17 cellular contexts compared by ENCODE assay signal in genomic region chr15:84699538-84700191, GRCh38. TPM values are rescaled to one million over a fixed set of nuclear protein-coding genes. Genes with fewer than 3 reads are reported as not detected.
DNase-seq lines count a peak whose midpoint lies in the region; TF ChIP-seq lines count a peak whose summit lies in the region.
"Had no signal": no experiment of that assay in that cellular context is flagged by ENCODE, and none has a peak within 500 bp of the region (broad histone marks: within the 10 kb centered on the region; RNA-seq: fewer than 3 reads in every experiment).

No MANE protein-coding gene starts in this region.

- H3K9me3 ChIP-seq in HEK293 (ENCODE audit: control insufficient read depth, insufficient read depth, low read depth, low read length), result no peaks in the 10 kb centered on the region
- no peaks in the 10 kb centered on the region for H3K9me3 ChIP-seq in trophoblast cell (ENCODE audit: insufficient read depth, low read depth, low read length)
- H3K9me3 ChIP-seq: breast epithelium, MG63 had no signal

- TF ChIP-seq CTCF in HEK293 (tag by site-specific recombination; IDR thresholded peaks at IDR 0.05), result no peak
- no peak for TF ChIP-seq CTCF in GM20000 (IDR thresholded peaks at IDR 0.05; ENCODE audit: extremely low read depth, missing control alignments)

- H4K12ac ChIP-seq in trophoblast cell (ENCODE audit: low read depth, low read length), result no peak overlapping the region

- CTCF ChIA-PET in HEK293 (lab: Yijun Ruan, JAX), result interaction anchor here (0.7 to 1.2 kb wide), 2 partner anchors 14 to 41 kb away, joined by 3 to 5 read pairs; no protein-coding TSS in a partner anchor

- peak overlapping the region; percentile 66 for H3K27ac Mint-ChIP-seq in activated naive CD4-positive, alpha-beta T cell treated with anti-CD3 and anti-CD28 coated beads, Interleukin-2, amount 50 U/mL, for 24 hours
- H3K27ac Mint-ChIP-seq in activated naive CD8-positive, alpha-beta T cell, result peak overlapping the region; percentile 82

- no peak overlapping the region for H2AFZ ChIP-seq in trophoblast cell (ENCODE audit: insufficient read depth, low read length, poor library complexity)

- H3K4me1 Mint-ChIP-seq in activated naive CD4-positive, alpha-beta T cell treated with anti-CD3 and anti-CD28 coated beads, Interleukin-2, amount 50 U/mL, for 24 hours, result peaks cover 76% of the 10 kb centered on the region
- H3K4me1 Mint-ChIP-seq in activated naive CD8-positive, alpha-beta T cell (ENCODE audit: low read depth), result peaks cover 64% of the 10 kb centered on the region

- POLR2A ChIA-PET in HEK293 (lab: Yijun Ruan, JAX), result no interaction called here

- H3K4ac ChIP-seq in trophoblast cell (ENCODE audit: low read depth, low read length), result peak overlapping the region; percentile 58

- peaks cover 1% of the 10 kb centered on the region for H3K36me3 Mint-ChIP-seq in activated naive CD4-positive, alpha-beta T cell treated with anti-CD3 and anti-CD28 coated beads, Interleukin-2, amount 50 U/mL, for 24 hours
- H3K36me3 Mint-ChIP-seq in activated naive CD8-positive, alpha-beta T cell, result peaks cover 8% of the 10 kb centered on the region

- H4K8ac ChIP-seq in trophoblast cell (ENCODE audit: low read depth, low read length), result no peak overlapping the region

- H3K4me3 ChIP-seq in HEK293 (ENCODE audit: low read depth, low read length) (no peak overlapping the region), trophoblast cell (ENCODE audit: low read depth, low read length) (no peak overlapping the region)
- H3K4me3 ChIP-seq: breast epithelium, MG63 had no signal

- H3K4me2 ChIP-seq in trophoblast cell (ENCODE audit: low read length), result no peak overlapping the region

- H2BK12ac ChIP-seq in trophoblast cell (ENCODE audit: low read length), result peak overlapping the region; percentile 13

- no peaks in the 10 kb centered on the region for H3K27me3 Mint-ChIP-seq in activated naive CD4-positive, alpha-beta T cell treated with anti-CD3 and anti-CD28 coated beads, Interleukin-2, amount 50 U/mL, for 24 hours
- no peaks in the 10 kb centered on the region for H3K27me3 Mint-ChIP-seq in activated naive CD8-positive, alpha-beta T cell

- H3K9ac ChIP-seq in trophoblast cell (ENCODE audit: low read length), result no peak overlapping the region

- no peaks in the 10 kb centered on the region for H3K79me1 ChIP-seq in trophoblast cell (ENCODE audit: low read length)

- no peak overlapping the region for H3K14ac ChIP-seq in trophoblast cell (ENCODE audit: low read length)

- no CpG with 5 or more reads among the region's 8 CpGs for WGBS in trophoblast cell (ENCODE audit: extremely low coverage, insufficient coverage, insufficient read length)

- no peak overlapping the region for H3K27ac ChIP-seq in HEK293 (ENCODE audit: extremely low read depth, low read depth, low read length)
- no peak overlapping the region for H3K27ac ChIP-seq in trophoblast cell (ENCODE audit: low read depth, low read length)
- H3K27ac ChIP-seq: breast epithelium had no signal

- H3K18ac ChIP-seq in trophoblast cell (ENCODE audit: low read length), result no peak overlapping the region

- no peaks in the 10 kb centered on the region for H3K27me3 ChIP-seq in trophoblast cell (ENCODE audit: insufficient read depth, low read length)
- H3K27me3 ChIP-seq: breast epithelium, MG63 had no signal

- H3K9me3 Mint-ChIP-seq in activated naive CD4-positive, alpha-beta T cell treated with anti-CD3 and anti-CD28 coated beads, Interleukin-2, amount 50 U/mL, for 24 hours, result no peaks in the 10 kb centered on the region
- H3K9me3 Mint-ChIP-seq in activated naive CD8-positive, alpha-beta T cell (ENCODE audit: low read depth), result no peaks in the 10 kb centered on the region

- no peak overlapping the region for H2BK120ac ChIP-seq in trophoblast cell (ENCODE audit: insufficient read depth, low read length, poor library complexity)

- H4K91ac ChIP-seq in trophoblast cell (ENCODE audit: low read depth, low read length), result no peak overlapping the region

- no peak overlapping the region for H3K4me3 Mint-ChIP-seq in activated naive CD4-positive, alpha-beta T cell treated with anti-CD3 and anti-CD28 coated beads, Interleukin-2, amount 50 U/mL, for 24 hours
- H3K4me3 Mint-ChIP-seq in activated naive CD8-positive, alpha-beta T cell, result peak overlapping the region; percentile 1

- H3K79me2 ChIP-seq in trophoblast cell (ENCODE audit: control insufficient read depth, insufficient read depth, low read length, poor library complexity), result peaks cover 14% of the 10 kb centered on the region

- no peak overlapping the region for H2AK5ac ChIP-seq in trophoblast cell (ENCODE audit: low read length)

- H2BK5ac ChIP-seq in trophoblast cell (ENCODE audit: low read depth, low read length, poor library complexity), result no peak overlapping the region

- H3K36me3 ChIP-seq in HEK293 (ENCODE audit: control insufficient read depth in 2 of 2, insufficient read depth in 1 of 2, low read length in 2 of 2) (peaks cover 0 to 14% of the 10 kb centered on the region in 2 experiments; a peak in 2 of 3 replicates), trophoblast cell (ENCODE audit: control insufficient read depth in 1 of 2, insufficient read depth in 2 of 2, low read length in 2 of 2) (peaks cover 0 to 2% of the 10 kb centered on the region in 2 experiments)
- H3K36me3 ChIP-seq: breast epithelium had no signal

- DNase-seq in activated naive CD4-positive, alpha-beta T cell treated with Interleukin-2 at 50 U/mL for 16 hours, result no peak
- DNase-seq in trophoblast cell (no peak), RKO (ENCODE audit: low spot score) (no peak), DMS53 treated with DMSO at 0.1 percent for 48 hours (lab: John Stamatoyannopoulos, UW; ENCODE audit: unreplicated experiment) (no peak), GM20000 (ENCODE audit: low spot score) (no peak)
- DNase-seq: EL; IMR-90; left cardiac atrium; MG63; NCI-H187; NCI-H446; retina; stimulated activated CD4-positive, alpha-beta T cell treated with anti-CD3 and anti-CD28 coated beads, Interleukin-12 subunit alpha, Interleukin-12 subunit beta, amount 100 ng/mL, for 4 hours had no signal

- no peaks in the 10 kb centered on the region for H3K4me1 ChIP-seq in HEK293 (ENCODE audit: control insufficient read depth, insufficient read depth, low read length)
- H3K4me1 ChIP-seq in trophoblast cell (ENCODE audit: control insufficient read depth in 1 of 2, insufficient read depth in 2 of 2, low read length in 2 of 2), result no peaks in the 10 kb centered on the region

- no peak overlapping the region for H3K23ac ChIP-seq in trophoblast cell (ENCODE audit: low read length)

TF ChIP-seq in HEK293, 187 proteins besides CTCF, POLR2A, EP300 and RAD21:
- TF ChIP-seq ZNF184 (tag by site-specific recombination; IDR thresholded peaks at IDR 0.05), result no peak
- no peak for TF ChIP-seq ZNF624 (tag by site-specific recombination; IDR thresholded peaks at IDR 0.05)
- TF ChIP-seq OSR2 (tag by site-specific recombination; IDR thresholded peaks at IDR 0.05), result no peak
- peak; percentile 68; the same call in 1 of the 2 replicates for TF ChIP-seq ZNF121 (tag by site-specific recombination; IDR thresholded peaks at IDR 0.05)
- no peak for TF ChIP-seq ZNF48 (tag by site-specific recombination; IDR thresholded peaks at IDR 0.05)
- no peak for TF ChIP-seq PATZ1 (tag by site-specific recombination; IDR thresholded peaks at IDR 0.05)
- TF ChIP-seq, protein P1, sequence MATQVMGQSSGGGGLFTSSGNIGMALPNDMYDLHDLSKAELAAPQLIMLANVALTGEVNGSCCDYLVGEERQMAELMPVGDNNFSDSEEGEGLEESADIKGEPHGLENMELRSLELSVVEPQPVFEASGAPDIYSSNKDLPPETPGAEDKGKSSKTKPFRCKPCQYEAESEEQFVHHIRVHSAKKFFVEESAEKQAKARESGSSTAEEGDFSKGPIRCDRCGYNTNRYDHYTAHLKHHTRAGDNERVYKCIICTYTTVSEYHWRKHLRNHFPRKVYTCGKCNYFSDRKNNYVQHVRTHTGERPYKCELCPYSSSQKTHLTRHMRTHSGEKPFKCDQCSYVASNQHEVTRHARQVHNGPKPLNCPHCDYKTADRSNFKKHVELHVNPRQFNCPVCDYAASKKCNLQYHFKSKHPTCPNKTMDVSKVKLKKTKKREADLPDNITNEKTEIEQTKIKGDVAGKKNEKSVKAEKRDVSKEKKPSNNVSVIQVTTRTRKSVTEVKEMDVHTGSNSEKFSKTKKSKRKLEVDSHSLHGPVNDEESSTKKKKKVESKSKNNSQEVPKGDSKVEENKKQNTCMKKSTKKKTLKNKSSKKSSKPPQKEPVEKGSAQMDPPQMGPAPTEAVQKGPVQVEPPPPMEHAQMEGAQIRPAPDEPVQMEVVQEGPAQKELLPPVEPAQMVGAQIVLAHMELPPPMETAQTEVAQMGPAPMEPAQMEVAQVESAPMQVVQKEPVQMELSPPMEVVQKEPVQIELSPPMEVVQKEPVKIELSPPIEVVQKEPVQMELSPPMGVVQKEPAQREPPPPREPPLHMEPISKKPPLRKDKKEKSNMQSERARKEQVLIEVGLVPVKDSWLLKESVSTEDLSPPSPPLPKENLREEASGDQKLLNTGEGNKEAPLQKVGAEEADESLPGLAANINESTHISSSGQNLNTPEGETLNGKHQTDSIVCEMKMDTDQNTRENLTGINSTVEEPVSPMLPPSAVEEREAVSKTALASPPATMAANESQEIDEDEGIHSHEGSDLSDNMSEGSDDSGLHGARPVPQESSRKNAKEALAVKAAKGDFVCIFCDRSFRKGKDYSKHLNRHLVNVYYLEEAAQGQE (tag by site-specific recombination; IDR thresholded peaks at IDR 0.05), result no peak
- TF ChIP-seq ZNF266 (tag by site-specific recombination; IDR thresholded peaks at IDR 0.05; ENCODE audit: low read depth), result no peak

RNA-seq across cellular contexts. Expression of gene SEC11A, which starts 16.3 kb away (rescaled TPM):
- 316 and 319 TPM in 2 replicates for polyA plus RNA-seq in trophoblast cell (2013)

RNA-seq across cellular contexts. Expression of gene NMB, which starts 41.7 kb away (rescaled TPM):
- polyA plus RNA-seq in trophoblast cell (2013), result 9.5 and 10.1 TPM in 2 replicates

RNA-seq across cellular contexts. Expression of gene WDR73, which starts 45.6 kb away (rescaled TPM):
- polyA plus RNA-seq in trophoblast cell (2013), result 12.8 and 12.9 TPM in 2 replicates

RNA-seq across cellular contexts. Expression of gene ZNF592, which starts 48.7 kb away (rescaled TPM):
- polyA plus RNA-seq in trophoblast cell (2013), result 25.3 and 25.7 TPM in 2 replicates
